ENCODE assay signal across 1 cellular context in genomic region chr19:48750771-48751504, GRCh38.
TF ChIP-seq lines count a peak whose summit lies in the region.

No MANE protein-coding gene starts in this region.

TF ChIP-seq in K562, 482 proteins besides CTCF, POLR2A, EP300 and RAD21:
- TF ChIP-seq XRCC4 (IDR thresholded peaks at IDR 0.05; ENCODE audit: extremely low read depth, insufficient read depth, insufficient read length), result no peak
- no peak for TF ChIP-seq MTA2 (IDR thresholded peaks at IDR 0.05; ENCODE audit: low read depth)
- TF ChIP-seq SNAPC5 (CRISPR knock-in tag; IDR thresholded peaks at IDR 0.05), result no peak
- peak; percentile 69 for TF ChIP-seq ZBTB33 (CRISPR knock-in tag; IDR thresholded peaks at IDR 0.05)
- no peak for TF ChIP-seq CBX2 (IDR thresholded peaks at IDR 0.05; ENCODE audit: insufficient read depth, low read length, poor library complexity, severe bottlenecking)
- TF ChIP-seq ZNF584 (CRISPR knock-in tag; IDR thresholded peaks at IDR 0.05; ENCODE audit: low read depth), result no peak
- no peak for TF ChIP-seq ZBTB1 (CRISPR knock-in tag; IDR thresholded peaks at IDR 0.05; ENCODE audit: borderline replicate concordance, low read depth)
- TF ChIP-seq CEBPZ (IDR thresholded peaks at IDR 0.05; ENCODE audit: borderline replicate concordance, low read depth, low read length), result no peak
- peak; percentile 51 for TF ChIP-seq RBFOX2 (IDR thresholded peaks at IDR 0.05; ENCODE audit: low read depth, low read length)
- no peak for TF ChIP-seq ATF2 (CRISPR knock-in tag; IDR thresholded peaks at IDR 0.05)
- TF ChIP-seq, protein P1, sequence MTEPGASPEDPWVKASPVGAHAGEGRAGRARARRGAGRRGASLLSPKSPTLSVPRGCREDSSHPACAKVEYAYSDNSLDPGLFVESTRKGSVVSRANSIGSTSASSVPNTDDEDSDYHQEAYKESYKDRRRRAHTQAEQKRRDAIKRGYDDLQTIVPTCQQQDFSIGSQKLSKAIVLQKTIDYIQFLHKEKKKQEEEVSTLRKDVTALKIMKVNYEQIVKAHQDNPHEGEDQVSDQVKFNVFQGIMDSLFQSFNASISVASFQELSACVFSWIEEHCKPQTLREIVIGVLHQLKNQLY (CRISPR knock-in tag; conservative IDR thresholded peaks at IDR 0.05), result no peak
